ENCODE assay signal across 15 cellular contexts in the genomic region with DNA sequence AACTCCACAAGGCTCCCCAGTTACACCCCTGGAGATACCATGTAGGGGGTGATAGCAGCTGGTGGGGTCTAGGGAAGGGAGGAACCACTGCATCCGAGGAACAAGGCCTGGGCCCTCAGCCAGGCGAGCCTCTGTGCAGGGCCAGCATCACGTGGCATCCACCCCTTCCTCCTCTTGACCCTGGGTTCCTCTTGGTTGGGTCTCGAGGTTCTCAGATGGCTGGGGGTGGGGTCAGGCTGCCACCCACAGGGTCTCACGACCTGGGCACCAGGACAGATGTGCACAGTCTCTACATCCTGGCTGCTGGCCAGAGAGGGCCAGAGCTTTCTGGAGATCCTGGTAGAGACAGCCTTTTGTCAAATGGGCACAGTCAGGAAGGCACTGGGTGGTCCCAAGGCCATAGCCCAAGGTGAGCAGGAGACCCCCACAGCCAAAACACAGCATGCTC. TPM values are rescaled to one million over a fixed set of nuclear protein-coding genes. Genes with fewer than 3 reads are reported as not detected.
DNase-seq lines count a peak whose midpoint lies in the region; ATAC-seq and TF ChIP-seq lines count a peak whose summit lies in the region.
"Had no signal": no experiment of that assay in that cellular context is flagged by ENCODE, and none has a peak within 500 bp of the region (broad histone marks: within the 10 kb centered on the region; RNA-seq: fewer than 3 reads in every experiment).

No MANE protein-coding gene starts in this region.

- no peaks in the 10 kb centered on the region for H3K9me3 Mint-ChIP-seq in Calu3 (ENCODE audit: low read depth, unreplicated experiment)
- H3K9me3 Mint-ChIP-seq: CD14-positive monocyte; stimulated activated memory B cell treated with anti-CD40 and anti-IgM and Interleukin-4, amounts not matched to agents 10 μg/mL and 1 μg/mL and 100 μg/mL, for 72 hours had no signal

- intact Hi-C loops in IMR-90 (cut with micrococcal nuclease) (no loop called here), sigmoid colon (cut with DNase I) (loop anchor here (5.0 kb wide), 2 partner anchors 76 to 126 kb away; no protein-coding TSS in a partner anchor), Calu3 (cut with micrococcal nuclease; ENCODE audit: unreplicated experiment) (no loop called here)

- in situ Hi-C loops in IMR-90 (cut with MboI; ENCODE audit: low sequenced_read_pairs) = loop anchor here (5.0 to 25.0 kb wide), 2 partner anchors 126 to 421 kb away; a partner anchor contains a TSS

- H3K79me1 ChIP-seq in IMR-90 (ENCODE audit: low read depth in 1 of 2, low read length in 2 of 2) = peaks cover 29 to 92% of the 10 kb centered on the region in 2 experiments

- no peak overlapping the region for H3K4me3 Mint-ChIP-seq in Calu3 (ENCODE audit: low read depth, unreplicated experiment)
- H3K4me3 Mint-ChIP-seq: activated CD8-positive, alpha-beta T cell treated with anti-CD3 and anti-CD28 coated beads, Interleukin-2, amount 10 ng/mL, durations not matched to agents 7 days and 5 days; CD14-positive monocyte; stimulated activated memory B cell treated with anti-CD40 and anti-IgM and Interleukin-4, amounts not matched to agents 10 μg/mL and 1 μg/mL and 100 μg/mL, for 72 hours had no signal

- peak overlapping the region; percentile 53 for H3K23ac ChIP-seq in IMR-90 (ENCODE audit: low read depth, low read length)

- no peak for TF ChIP-seq CTCF in IMR-90 (conservative IDR thresholded peaks at IDR 0.05; ENCODE audit: low read depth, low read length)
- TF ChIP-seq CTCF in liver (IDR thresholded peaks at IDR 0.05; ENCODE audit: low read depth, low read length, missing input control) = no peak
- no peak for TF ChIP-seq CTCF in sigmoid colon (IDR thresholded peaks at IDR 0.05)
- no peak for TF ChIP-seq CTCF in Calu3 (IDR thresholded peaks at IDR 0.05; ENCODE audit: unreplicated experiment)

- H3K9me1 ChIP-seq in IMR-90 (ENCODE audit: insufficient read depth, low read length) = peaks cover 57% of the 10 kb centered on the region

- no TSS peak for BruUV-seq in IMR-90 (replicated peaks; lab: Mats Ljungman, UMichigan)
- no TSS peak for BruUV-seq in Calu3 (replicated peaks; lab: Mats Ljungman, UMichigan)

- H2BK120ac ChIP-seq in IMR-90 (ENCODE audit: low read depth, low read length) = peak overlapping the region; percentile 93

- ATAC-seq in IMR-90 (ENCODE audit: low read depth) = no peak
- no peak for ATAC-seq in GM18909 (IDR thresholded peaks at IDR 0.05; ENCODE audit: poor library complexity, unreplicated experiment)
- ATAC-seq in GM21360 (IDR thresholded peaks at IDR 0.05; ENCODE audit: unreplicated experiment) = no peak
- ATAC-seq: activated CD8-positive, alpha-beta T cell treated with anti-CD3 and anti-CD28 coated beads, Interleukin-2, amount 10 ng/mL, durations not matched to agents 7 days and 5 days; stimulated activated memory B cell treated with anti-CD40 and anti-IgM and Interleukin-4, amounts not matched to agents 10 μg/mL and 1 μg/mL and 100 μg/mL, for 72 hours had no signal

- peak overlapping the region; percentile 16 for H2BK5ac ChIP-seq in IMR-90 (ENCODE audit: low read depth, low read length, poor library complexity, severe bottlenecking)

- H3K4me2 ChIP-seq in IMR-90 (ENCODE audit: low read depth, low read length) = no peak overlapping the region

- TF ChIP-seq POLR2A in IMR-90 (IDR thresholded peaks at IDR 0.05; ENCODE audit: low read depth, low read length) (no peak), sigmoid colon (IDR thresholded peaks at IDR 0.05) (no peak)

- H3K36me3 ChIP-seq in IMR-90 (ENCODE audit: control insufficient read depth, insufficient read depth, low read length) (peaks cover 43% of the 10 kb centered on the region), liver (ENCODE audit: control insufficient read depth in 4 of 4, insufficient read depth in 3 of 4, low read depth in 1 of 4, low read length in 3 of 4) (no peaks in the 10 kb centered on the region), sigmoid colon (no peaks in the 10 kb centered on the region)
- H3K36me3 ChIP-seq: colonic mucosa had no signal

- POLR2A ChIA-PET in IMR-90 (lab: Charles Lee; ENCODE audit: unreplicated experiment) = no interaction called here

- H3K18ac ChIP-seq in IMR-90 (ENCODE audit: low read depth, low read length) = peak overlapping the region; percentile 73

- H3K4ac ChIP-seq in IMR-90 (ENCODE audit: low read depth, low read length) = peak overlapping the region; percentile 86

- peak overlapping the region; percentile 16; the same call in 2 of the 3 replicates for H2BK15ac ChIP-seq in IMR-90 (ENCODE audit: low read depth, low read length)

- TF ChIP-seq RAD21 in IMR-90 (IDR thresholded peaks at IDR 0.05; ENCODE audit: low read length) = no peak
- TF ChIP-seq RAD21 in liver (IDR thresholded peaks at IDR 0.05) = no peak

- peaks cover 86% of the 10 kb centered on the region for H4K20me1 ChIP-seq in IMR-90 (ENCODE audit: insufficient read depth, low read length)

- CTCF ChIA-PET in IMR-90 (lab: Yijun Ruan, JAX) = no interaction called here
- CTCF ChIA-PET in Calu3 (lab: Charles Lee) = no interaction called here

- TF ChIP-seq EP300 in sigmoid colon (IDR thresholded peaks at IDR 0.05) = no peak

- H3K9me3 ChIP-seq in IMR-90 (ENCODE audit: control insufficient read depth, insufficient read depth, low read length) (no peaks in the 10 kb centered on the region), liver (ENCODE audit: control insufficient read depth in 4 of 4, low read length in 3 of 4) (no peaks in the 10 kb centered on the region), sigmoid colon (no peaks in the 10 kb centered on the region)
- H3K9me3 ChIP-seq: colonic mucosa had no signal

- no peaks in the 10 kb centered on the region for H3K27me3 Mint-ChIP-seq in Calu3 (ENCODE audit: unreplicated experiment)
- H3K27me3 Mint-ChIP-seq: stimulated activated memory B cell treated with anti-CD40 and anti-IgM and Interleukin-4, amounts not matched to agents 10 μg/mL and 1 μg/mL and 100 μg/mL, for 72 hours had no signal

- peak overlapping the region; percentile 56 for H4K5ac ChIP-seq in IMR-90 (ENCODE audit: low read depth, low read length)

- H2AK9ac ChIP-seq in IMR-90 (replicated peaks; ENCODE audit: low read depth, low read length, poor library complexity) = no peak overlapping the region

- H3K9ac ChIP-seq in IMR-90 (ENCODE audit: low read depth, low read length) (peak overlapping the region; percentile 18; the same call in 1 of the 2 replicates), liver (ENCODE audit: low read depth in 1 of 2, low read length in 2 of 2) (no peak overlapping the region)

- dilution Hi-C loops in IMR-90 (cut with HindIII; ENCODE audit: low sequenced_read_pairs, unreplicated experiment) = no loop called here

- H3K27ac ChIP-seq in IMR-90 (ENCODE audit: insufficient read depth, low read length) = peak overlapping the region; percentile 65
- H3K27ac ChIP-seq in angular gyrus (ENCODE audit: low read depth, low read length) = peak overlapping the region; percentile 22
- H3K27ac ChIP-seq in liver (ENCODE audit: low read depth in 1 of 2, low read length in 2 of 2) = peak overlapping the region; percentile 63 to 85
- peak overlapping the region in 3 of 4 donors; percentile 67 to 93 (median 89) for H3K27ac ChIP-seq in sigmoid colon
- H3K27ac ChIP-seq: colonic mucosa had no signal

- H4K8ac ChIP-seq in IMR-90 (ENCODE audit: low read depth in 2 of 2, low read length in 2 of 2) = peak overlapping the region; percentile 53 to 64; a peak in 3 of 4 replicates

- H3K14ac ChIP-seq in IMR-90 (replicated peaks; ENCODE audit: low read depth, low read length) = peak overlapping the region; percentile 72

- no peak overlapping the region for H3K27ac Mint-ChIP-seq in Calu3 (ENCODE audit: unreplicated experiment)
- H3K27ac Mint-ChIP-seq: activated CD8-positive, alpha-beta T cell treated with anti-CD3 and anti-CD28 coated beads, Interleukin-2, amount 10 ng/mL, durations not matched to agents 7 days and 5 days; stimulated activated memory B cell treated with anti-CD40 and anti-IgM and Interleukin-4, amounts not matched to agents 10 μg/mL and 1 μg/mL and 100 μg/mL, for 72 hours had no signal

- H3K4me3 ChIP-seq in IMR-90 (ENCODE audit: insufficient read depth, low read depth, low read length) (no peak overlapping the region), liver (ENCODE audit: low read depth in 1 of 3, low read length in 3 of 3) (no peak overlapping the region), sigmoid colon (no peak overlapping the region)
- H3K4me3 ChIP-seq: colonic mucosa had no signal

- no peak overlapping the region for H2AFZ ChIP-seq in IMR-90 (replicated peaks; ENCODE audit: low read length, poor library complexity)

- H3K27me3 ChIP-seq in IMR-90 (ENCODE audit: control insufficient read depth, insufficient read depth, low read length) = no peaks in the 10 kb centered on the region
- no peaks in the 10 kb centered on the region for H3K27me3 ChIP-seq in liver (ENCODE audit: control insufficient read depth in 4 of 4, insufficient read depth in 4 of 4, low read length in 3 of 4)
- H3K27me3 ChIP-seq in sigmoid colon = no peaks in the 10 kb centered on the region
- H3K27me3 ChIP-seq: colonic mucosa had no signal

- H2AK5ac ChIP-seq in IMR-90 (ENCODE audit: low read depth, low read length) = peak overlapping the region; percentile 96

- peaks cover 5% of the 10 kb centered on the region for H3K4me1 Mint-ChIP-seq in Calu3 (ENCODE audit: low read depth, unreplicated experiment)

- H3K56ac ChIP-seq in IMR-90 (ENCODE audit: extremely low read depth, insufficient read depth, low read length) = no peak overlapping the region

- peaks cover 4% of the 10 kb centered on the region for H3K36me3 Mint-ChIP-seq in Calu3 (ENCODE audit: insufficient read depth, unreplicated experiment)
- H3K36me3 Mint-ChIP-seq: stimulated activated memory B cell treated with anti-CD40 and anti-IgM and Interleukin-4, amounts not matched to agents 10 μg/mL and 1 μg/mL and 100 μg/mL, for 72 hours had no signal

- H2BK20ac ChIP-seq in IMR-90 (ENCODE audit: low read depth, low read length) = peak overlapping the region; percentile 58

- DNase-seq in IMR-90 = no peak
- DNase-seq in sigmoid colon = peak; percentile 73
- no peak for DNase-seq in Calu3
- DNase-seq: activated CD8-positive, alpha-beta T cell treated with anti-CD3 and anti-CD28 coated beads, Interleukin-2, amount 10 ng/mL, durations not matched to agents 7 days and 5 days; colonic mucosa; GOT3; NCI-H2029; SHP77 treated with DMSO at 0.1 percent for 48 hours; stimulated activated CD4-positive, alpha-beta T cell treated with anti-CD3 and anti-CD28 coated beads, Interleukin-4, amount 100 ng/mL, for 4 hours had no signal

- H4K91ac ChIP-seq in IMR-90 (ENCODE audit: insufficient read depth, low read depth, low read length) = peak overlapping the region; percentile 97

- 40% methylated on average over 1 of the region's 5 CpGs; no CpG with 5 or more reads in 1 of the 2 experiments for WGBS in IMR-90 (ENCODE audit: extremely low coverage in 2 of 2, insufficient read length in 1 of 2), 2 experiments
- WGBS in liver = 28% methylated on average over 5 of the region's 5 CpGs
- WGBS in sigmoid colon, 2 donors = 52 to 59% methylated on average over 5 of the region's 5 CpGs

- H3K4me1 ChIP-seq in IMR-90 (ENCODE audit: control insufficient read depth, insufficient read depth, low read length) = peaks cover 78% of the 10 kb centered on the region
- H3K4me1 ChIP-seq in liver (ENCODE audit: control insufficient read depth in 4 of 4, insufficient read depth in 4 of 4, low read length in 3 of 4) = peaks cover 62 to 96% (median 88%) of the 10 kb centered on the region in 4 donors
- peaks cover 0 to 92% (median 80%) of the 10 kb centered on the region in 4 donors for H3K4me1 ChIP-seq in sigmoid colon

RNA-seq across cellular contexts. Expression of a gene that starts 10.4 kb away (rescaled TPM):
- total RNA-seq in IMR-90 (2012; rRNA removed) = 29.7 and 29.9 TPM in 2 replicates
- 36.9 and 39.7 TPM in 2 replicates for polyA plus RNA-seq in IMR-90 (2012; rRNA removed)
- 22.1 and 48.3 TPM in 2 replicates for polyA plus RNA-seq in IMR-90 (2012; cell fraction: cytosol; rRNA removed)
- polyA plus RNA-seq in IMR-90 (2012; cell fraction: nucleus; rRNA removed; ENCODE audit: low replicate concordance) = 21.0 and 34.4 TPM in 2 replicates
- 10 to 100 TPM; 19.1 to 31.9 TPM for total RNA-seq in liver
- polyA plus RNA-seq in liver = 10 to 100 TPM; 17.9 to 31.7 TPM
- total RNA-seq in sigmoid colon = 10 to 100 TPM; 13.2 to 27.4 (median 17.1) TPM
- 10 to 100 TPM; 12.0 to 25.1 (median 12.7) TPM for polyA plus RNA-seq in sigmoid colon
- 27.6 and 34.6 TPM in 2 replicates for total RNA-seq in Calu3 (2022)

Comparison
In these comparisons a context has a peak if more than half of its experiments do, and no peak if none do; other contexts are left out.
1. H3K27ac ChIP-seq: peak in every context shown above with its lines; median percentile 89 in sigmoid colon; 74 in liver; 65 in IMR-90; 22 in angular gyrus.